In genomic region chr9:33403941-33404781, GRCh38 we compare ENCODE assay signal across 15 cellular contexts. TPM values are rescaled to one million over a fixed set of nuclear protein-coding genes. Genes with fewer than 3 reads are reported as not detected.
DNase-seq lines count a peak whose midpoint lies in the region; ATAC-seq and TF ChIP-seq lines count a peak whose summit lies in the region.
"Had no signal": no experiment of that assay in that cellular context is flagged by ENCODE, and none has a peak within 500 bp of the region (broad histone marks: within the 10 kb centered on the region; RNA-seq: fewer than 3 reads in every experiment).

No MANE protein-coding gene starts in this region.

- peak overlapping the region; percentile 56 for H3K27ac Mint-ChIP-seq in T-helper 17 cell
- H3K27ac Mint-ChIP-seq in neural progenitor cell, result peak overlapping the region; percentile 29
- H3K27ac Mint-ChIP-seq: activated CD4-positive, alpha-beta memory T cell treated with anti-CD3 and anti-CD28 coated beads, Interleukin-2, amount 10 ng/mL, durations not matched to agents 7 days and 5 days; activated T-cell treated with anti-CD3 and anti-CD28 coated beads, Interleukin-2, amount 50 U/mL, for 72 hours; stimulated activated memory B cell treated with anti-CD40 and anti-IgM and Interleukin-4, amounts not matched to agents 10 μg/mL and 1 μg/mL and 100 μg/mL, for 72 hours had no signal

- DNase-seq in GM20000 (ENCODE audit: low spot score) (peak; percentile 3), T-helper 17 cell (no peak), heart right ventricle (no peak), neural progenitor cell (ENCODE audit: low spot score) (no peak), NCI-H526 (lab: John Stamatoyannopoulos, UW) (no peak), GM13976 (ENCODE audit: low spot score) (no peak), NCI-H774 (lab: John Stamatoyannopoulos, UW) (no peak), NCI-H187 treated with DMSO at 0.1 percent for 48 hours (lab: John Stamatoyannopoulos, UW) (no peak)
- DNase-seq: NCI-H1417 treated with DMSO at 0.1 percent for 48 hours had no signal

- no peak for ATAC-seq in T-helper 17 cell
- ATAC-seq in heart right ventricle, result peak; percentile 48 to 91 (median 75)
- ATAC-seq: stimulated activated memory B cell treated with anti-CD40 and anti-IgM and Interleukin-4, amounts not matched to agents 10 μg/mL and 1 μg/mL and 100 μg/mL, for 72 hours had no signal

- H3K27me3 Mint-ChIP-seq in T-helper 17 cell, result no peaks in the 10 kb centered on the region
- peaks cover 7% of the 10 kb centered on the region for H3K27me3 Mint-ChIP-seq in neural progenitor cell (ENCODE audit: insufficient read depth, low read depth)

- no peak overlapping the region for H3K9ac ChIP-seq in neural progenitor cell

- H4K20me1 ChIP-seq in neural progenitor cell (ENCODE audit: low read depth), result no peaks in the 10 kb centered on the region

- H2AFZ ChIP-seq in neural progenitor cell (replicated peaks), result peak overlapping the region; percentile 17

- H3K27me3 ChIP-seq in heart right ventricle (no peaks in the 10 kb centered on the region), neural progenitor cell (no peaks in the 10 kb centered on the region)

- H3K4me3 ChIP-seq in heart right ventricle, result no peak overlapping the region
- no peak overlapping the region for H3K4me3 ChIP-seq in neural progenitor cell

- H3K4me2 ChIP-seq in neural progenitor cell, result no peak overlapping the region

- whole genome bisulfite sequencing in heart right ventricle, 2 donors, result 72 to 75% methylated on average over 17 of the region's 17 CpGs

- peaks cover 10 to 64% (median 39%) of the 10 kb centered on the region in 9 donors for H3K4me1 ChIP-seq in heart right ventricle
- H3K4me1 ChIP-seq in neural progenitor cell, result no peaks in the 10 kb centered on the region

- H3K4me3 Mint-ChIP-seq in T-helper 17 cell (no peak overlapping the region), neural progenitor cell (peak overlapping the region; percentile 30)
- H3K4me3 Mint-ChIP-seq: activated CD4-positive, alpha-beta memory T cell treated with anti-CD3 and anti-CD28 coated beads, Interleukin-2, amount 10 ng/mL, durations not matched to agents 7 days and 5 days; activated T-cell treated with anti-CD3 and anti-CD28 coated beads, Interleukin-2, amount 50 U/mL, for 72 hours; stimulated activated memory B cell treated with anti-CD40 and anti-IgM and Interleukin-4, amounts not matched to agents 10 μg/mL and 1 μg/mL and 100 μg/mL, for 72 hours had no signal

- no peaks in the 10 kb centered on the region for H3K9me3 Mint-ChIP-seq in neural progenitor cell
- H3K9me3 Mint-ChIP-seq: activated CD4-positive, alpha-beta memory T cell treated with anti-CD3 and anti-CD28 coated beads, Interleukin-2, amount 10 ng/mL, durations not matched to agents 7 days and 5 days; activated T-cell treated with anti-CD3 and anti-CD28 coated beads, Interleukin-2, amount 50 U/mL, for 72 hours; stimulated activated memory B cell treated with anti-CD40 and anti-IgM and Interleukin-4, amounts not matched to agents 10 μg/mL and 1 μg/mL and 100 μg/mL, for 72 hours had no signal

- H3K79me2 ChIP-seq in neural progenitor cell (ENCODE audit: low read depth), result no peaks in the 10 kb centered on the region

- H3K27ac ChIP-seq in heart right ventricle (peak overlapping the region in 8 of 10 donors; percentile 84 to 96 (median 92)), neural progenitor cell (no peak overlapping the region)

- H3K4me1 Mint-ChIP-seq in T-helper 17 cell (peaks cover 16% of the 10 kb centered on the region), neural progenitor cell (peaks cover 29% of the 10 kb centered on the region)
- H3K4me1 Mint-ChIP-seq: stimulated activated memory B cell treated with anti-CD40 and anti-IgM and Interleukin-4, amounts not matched to agents 10 μg/mL and 1 μg/mL and 100 μg/mL, for 72 hours had no signal

- in situ Hi-C loops in GM13976 (cut with MboI; ENCODE audit: low sequenced_read_pairs, unreplicated experiment), result no loop called here

- H3K36me3 Mint-ChIP-seq in T-helper 17 cell (ENCODE audit: low read depth) (no peaks in the 10 kb centered on the region), neural progenitor cell (no peaks in the 10 kb centered on the region)
- H3K36me3 Mint-ChIP-seq: stimulated activated memory B cell treated with anti-CD40 and anti-IgM and Interleukin-4, amounts not matched to agents 10 μg/mL and 1 μg/mL and 100 μg/mL, for 72 hours had no signal

- no peak for TF ChIP-seq CTCF in GM20000 (IDR thresholded peaks at IDR 0.05; ENCODE audit: extremely low read depth, missing control alignments)
- TF ChIP-seq CTCF in heart right ventricle (IDR thresholded peaks at IDR 0.05), result no peak
- TF ChIP-seq CTCF in neural progenitor cell (IDR thresholded peaks at IDR 0.05), result no peak
- no peak for TF ChIP-seq CTCF in GM13976 (IDR thresholded peaks at IDR 0.05; ENCODE audit: borderline replicate concordance, control extremely low read depth, extremely low read depth, insufficient read depth, missing control alignments)

- intact Hi-C loops in heart right ventricle (cut with DNase I), result loop anchor here in 2 of 10 donors (1.0 to 10.0 kb wide), 4 partner anchors 13 to 111 kb away; no protein-coding TSS in a partner anchor

- H3K9me3 ChIP-seq in T-helper 17 cell (ENCODE audit: control insufficient read depth, low read length, poor library complexity, severe bottlenecking), result no peaks in the 10 kb centered on the region
- H3K9me3 ChIP-seq in heart right ventricle, result no peaks in the 10 kb centered on the region
- no peaks in the 10 kb centered on the region for H3K9me3 ChIP-seq in neural progenitor cell (ENCODE audit: low read depth)

- peaks cover 0 to 8% (median 0%) of the 10 kb centered on the region in 9 donors for H3K36me3 ChIP-seq in heart right ventricle
- H3K36me3 ChIP-seq in neural progenitor cell, result no peaks in the 10 kb centered on the region

- H3F3A ChIP-seq in neural progenitor cell (ENCODE audit: low read depth), result no peaks in the 10 kb centered on the region

RNA-seq across cellular contexts. Expression of gene AQP7, which starts 1.8 kb away (rescaled TPM):
- 1 to 10 TPM in 1 of 2 donors, under 1 TPM in 1; 0.31 to 1.2 TPM for total RNA-seq in T-helper 17 cell
- total RNA-seq in heart right ventricle, result 100 to 1,000 TPM in 9 of 10 donors, 10 to 100 TPM in 1; 80.2 to 250 (median 133) TPM
- polyA plus RNA-seq in heart right ventricle, result 100 to 1,000 TPM in 1 of 2 donors, 10 to 100 TPM in 1; 28.2 to 255 TPM
- 0.25 TPM in 1 of 2 replicates, not detected in the other for total RNA-seq in neural progenitor cell (ENCODE audit: low replicate concordance)
- total RNA-seq: activated T-cell treated with anti-CD3 and anti-CD28 coated beads, Interleukin-2, amount 50 U/mL, for 72 hours; fibroblast of villous mesenchyme; LHCN-M2 had no signal
- polyA plus RNA-seq: BJ had no signal

RNA-seq across cellular contexts. Expression of gene AQP3, which starts 43.2 kb away (rescaled TPM):
- total RNA-seq in T-helper 17 cell, result 100 to 1,000 TPM; 206 to 225 TPM
- 10 to 100 TPM in 5 of 10 donors, 1 to 10 TPM in 5; 1.9 to 37.2 (median 10.1) TPM for total RNA-seq in heart right ventricle
- 10 to 100 TPM in 1 of 2 donors, 1 to 10 TPM in 1; 9.2 to 14.4 TPM for polyA plus RNA-seq in heart right ventricle
- 0.45 and 0.90 TPM in 2 replicates for total RNA-seq in neural progenitor cell (ENCODE audit: low replicate concordance)

Comparison
In these comparisons a context has a peak if more than half of its experiments do, and no peak if none do; other contexts are left out.
1. RNA of gene AQP7, which starts 1.8 kb away (total RNA-seq): 80.2 to 250 TPM in heart right ventricle; 0.31 to 1.2 TPM in T-helper 17 cell and 0.25 TPM in neural progenitor cell; every median in the first group is over 10 times any median in the second.
2. RNA of gene AQP3, which starts 43.2 kb away (total RNA-seq): 206 to 225 TPM in T-helper 17 cell; 1.9 to 37.2 TPM in heart right ventricle and 0.45 to 0.90 TPM in neural progenitor cell; every median in the first group is over 4 times any median in the second.